ENCODE assay signal across 8 cellular contexts in the genomic region with DNA sequence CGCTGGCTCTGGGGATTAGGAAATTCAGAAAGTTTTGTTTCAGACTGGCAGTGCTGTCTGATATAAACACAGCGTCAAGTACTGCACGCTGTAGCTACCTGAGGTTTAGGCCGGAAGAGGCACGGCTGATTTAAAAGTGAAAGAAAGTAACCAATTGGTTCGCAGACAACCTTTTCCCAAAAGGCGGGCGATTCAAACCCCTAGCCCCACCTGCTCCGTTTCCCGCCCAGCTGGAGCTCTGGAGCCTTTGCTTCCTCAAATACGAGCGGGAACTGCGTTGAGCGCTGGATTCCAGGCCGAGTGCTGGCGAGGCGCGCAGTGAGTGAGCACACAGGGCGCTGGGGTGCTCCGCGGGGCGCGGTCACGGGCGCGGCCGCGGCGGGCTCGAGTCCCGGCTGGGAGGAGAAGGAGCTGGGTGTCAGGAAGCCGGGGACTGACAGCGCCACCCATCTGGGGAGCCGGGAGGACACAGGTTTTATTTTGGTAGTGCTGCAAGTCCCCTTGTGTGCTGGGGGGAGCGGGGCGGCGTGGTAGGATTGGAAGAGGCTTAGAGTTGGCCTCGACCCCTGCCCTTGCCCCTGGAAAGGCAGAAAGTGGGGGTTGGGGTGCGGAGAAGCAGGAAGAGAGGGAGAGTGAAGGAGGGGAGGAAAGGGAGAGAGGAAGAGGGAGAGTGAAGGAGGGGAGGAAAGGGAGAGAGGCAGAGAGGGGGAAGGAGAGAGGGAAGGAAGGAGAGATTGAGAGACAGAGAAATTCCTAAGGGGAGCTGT. TPM values are rescaled to one million over a fixed set of nuclear protein-coding genes. Genes with fewer than 3 reads are reported as not detected.
DNase-seq lines count a peak whose midpoint lies in the region; ATAC-seq, FAIRE-seq and TF ChIP-seq lines count a peak whose summit lies in the region.

No MANE protein-coding gene starts in this region.

- peaks cover 30% of the 10 kb centered on the region for H3K4me1 Mint-ChIP-seq in neural progenitor cell

- peak overlapping the region; percentile 62 for H3K27ac ChIP-seq in foreskin keratinocyte
- no peak overlapping the region for H3K27ac ChIP-seq in neural progenitor cell

- ATAC-seq in GM21526 (IDR thresholded peaks at IDR 0.05; ENCODE audit: low FRiP score, unreplicated experiment) (peak; percentile 61), foreskin keratinocyte (peak; percentile 65)

- H3K36me3 Mint-ChIP-seq in neural progenitor cell: peaks cover 8% of the 10 kb centered on the region

- H3K4me3 Mint-ChIP-seq in neural progenitor cell: peak overlapping the region; percentile 79

- H3K4me2 ChIP-seq in neural progenitor cell: peak overlapping the region; percentile 76

- H3K9ac ChIP-seq in neural progenitor cell: no peak overlapping the region

- no peaks in the 10 kb centered on the region for H3K9me3 ChIP-seq in neural progenitor cell (ENCODE audit: low read depth)

- TF ChIP-seq CTCF in foreskin keratinocyte (conservative IDR thresholded peaks at IDR 0.05) (peak; percentile 53), neural progenitor cell (IDR thresholded peaks at IDR 0.05) (peak; percentile 36)

- no peaks in the 10 kb centered on the region for H3K36me3 ChIP-seq in neural progenitor cell

- H3K27ac Mint-ChIP-seq in neural progenitor cell: no peak overlapping the region

- no peaks in the 10 kb centered on the region for H3K9me3 Mint-ChIP-seq in neural progenitor cell

- peaks cover 27% of the 10 kb centered on the region for H3F3A ChIP-seq in neural progenitor cell (ENCODE audit: low read depth)

- peaks cover 2% of the 10 kb centered on the region for H3K27me3 Mint-ChIP-seq in neural progenitor cell (ENCODE audit: insufficient read depth, low read depth)

- peak; percentile 93 for DNase-seq in DMS153 treated with DMSO at 0.1 percent for 48 hours (lab: John Stamatoyannopoulos, UW; ENCODE audit: unreplicated experiment)
- DNase-seq in HuH-7.5 (ENCODE audit: low spot score): peak; percentile 52
- DNase-seq in RCC 7860 (ENCODE audit: low spot score): peak; percentile 76
- DNase-seq in activated effector memory CD4-positive, alpha-beta T cell treated with anti-CD3 and anti-CD28 coated beads, Interleukin-2, amount 50 U/mL, for 16 hours: peak; percentile 86
- DNase-seq in foreskin keratinocyte: peak; percentile 80 to 87
- DNase-seq in neural progenitor cell (ENCODE audit: low spot score): peak; percentile 86
- peak; percentile 78 for DNase-seq in stromal cell of bone marrow (ENCODE audit: low read depth)

- peak; percentile 58 for FAIRE-seq in RCC 7860 (lab: Jason Lieb, UNC)

- H3K27me3 ChIP-seq in foreskin keratinocyte (no peaks in the 10 kb centered on the region), neural progenitor cell (peaks cover 24% of the 10 kb centered on the region)

- no peaks in the 10 kb centered on the region for H3K79me2 ChIP-seq in neural progenitor cell (ENCODE audit: low read depth)

- H3K4me3 ChIP-seq in neural progenitor cell: peak overlapping the region; percentile 44

- H4K20me1 ChIP-seq in neural progenitor cell (ENCODE audit: low read depth): no peaks in the 10 kb centered on the region

- peak overlapping the region; percentile 78 for H2AFZ ChIP-seq in neural progenitor cell (replicated peaks)

- H3K4me1 ChIP-seq in foreskin keratinocyte (peaks cover 8% of the 10 kb centered on the region), neural progenitor cell (peaks cover 15% of the 10 kb centered on the region)

RNA-seq across cellular contexts. Expression of gene FAM111A, which starts 2.1 kb away (rescaled TPM):
- 37.2 and 40.8 TPM in 2 replicates for total RNA-seq in foreskin keratinocyte
- 12.6 and 14.3 TPM in 2 replicates for polyA plus RNA-seq in foreskin keratinocyte
- total RNA-seq in neural progenitor cell (ENCODE audit: low replicate concordance): 31.0 and 32.7 TPM in 2 replicates

RNA-seq across cellular contexts. Expression of gene DTX4, which starts 27.2 kb away (rescaled TPM):
- total RNA-seq in foreskin keratinocyte: 5.7 and 6.2 TPM in 2 replicates
- polyA plus RNA-seq in foreskin keratinocyte: 2.3 and 2.7 TPM in 2 replicates
- total RNA-seq in neural progenitor cell (ENCODE audit: low replicate concordance): 16.9 and 34.8 TPM in 2 replicates

RNA-seq across cellular contexts. Expression of gene FAM111B, which starts 37.7 kb away (rescaled TPM):
- total RNA-seq in foreskin keratinocyte (24.6 and 24.8 TPM in 2 replicates), neural progenitor cell (ENCODE audit: low replicate concordance) (9.6 and 13.1 TPM in 2 replicates)
- 7.6 and 9.8 TPM in 2 replicates for polyA plus RNA-seq in foreskin keratinocyte

RNA-seq across cellular contexts. Expression of gene GLYATL1B, which starts 58.7 kb away (rescaled TPM):
- total RNA-seq in foreskin keratinocyte (not detected in 2 replicates), neural progenitor cell (ENCODE audit: low replicate concordance) (not detected in 2 replicates)
- not detected in 2 replicates for polyA plus RNA-seq in foreskin keratinocyte
